Comparison of ENCODE assay signal across 8 cellular contexts in genomic region chr10:101814466-101815041, GRCh38. TPM values are rescaled to one million over a fixed set of nuclear protein-coding genes. Genes with fewer than 3 reads are reported as not detected.
DNase-seq lines count a peak whose midpoint lies in the region; ATAC-seq and TF ChIP-seq lines count a peak whose summit lies in the region.

No MANE protein-coding gene starts in this region.

- intact Hi-C loops in psoas muscle (cut with DNase I) (loop anchor here (5.0 kb wide), 2 partner anchors 338 to 828 kb away; partner anchors contain the start of genes NOLC1 (in 1 of the 2) and TRIM8 (in 1 of the 2)), posterior cingulate gyrus (cut with DNase I) (no loop called here)

- peaks cover 19% of the 10 kb centered on the region; the same call in 1 of the 2 replicates for H4K20me1 ChIP-seq in Karpas-422 (ENCODE audit: insufficient read depth, low read depth, low read length)

- POLR2A ChIA-PET in GM10248 (lab: Yijun Ruan, JAX) = no interaction called here

- peak overlapping the region; percentile 73 for H3K27ac ChIP-seq in Karpas-422 (ENCODE audit: low read length)
- H3K27ac ChIP-seq in duodenal mucosa (ENCODE audit: low read depth, low read length) = no peak overlapping the region
- peak overlapping the region; percentile 23 for H3K27ac ChIP-seq in psoas muscle

- H3K9me2 ChIP-seq in Karpas-422 (replicated peaks; ENCODE audit: insufficient read depth, low read length) = no peaks in the 10 kb centered on the region

- peaks cover 34% of the 10 kb centered on the region for H3K4me1 ChIP-seq in Karpas-422 (ENCODE audit: low read length)
- H3K4me1 ChIP-seq in duodenal mucosa (ENCODE audit: control insufficient read depth in 1 of 2, insufficient read depth in 2 of 2, low read length in 2 of 2) = peaks cover 16 to 29% of the 10 kb centered on the region in 2 donors
- H3K4me1 ChIP-seq in psoas muscle = peaks cover 48% of the 10 kb centered on the region

- peak overlapping the region; percentile 86 for H3K9ac ChIP-seq in Karpas-422 (ENCODE audit: low read length)
- no peak overlapping the region for H3K9ac ChIP-seq in duodenal mucosa (ENCODE audit: low read depth in 1 of 2, low read length in 2 of 2)

- H2AFZ ChIP-seq in Karpas-422 (ENCODE audit: low read length) = no peak overlapping the region

- H3K79me2 ChIP-seq in Karpas-422 (ENCODE audit: low read length) = peaks cover 66% of the 10 kb centered on the region

- H3K4me2 ChIP-seq in Karpas-422 (ENCODE audit: low read depth, low read length, poor library complexity, severe bottlenecking) = peak overlapping the region; percentile 93

- TF ChIP-seq CTCF in GM10248 (IDR thresholded peaks at IDR 0.05; ENCODE audit: control extremely low read depth, extremely low read depth, low read depth, missing control alignments) (no peak), psoas muscle (IDR thresholded peaks at IDR 0.05) (no peak)

- H3K27me3 ChIP-seq in Karpas-422 (ENCODE audit: low read length) = no peaks in the 10 kb centered on the region
- no peaks in the 10 kb centered on the region for H3K27me3 ChIP-seq in duodenal mucosa (ENCODE audit: control insufficient read depth in 1 of 2, insufficient read depth in 2 of 2, low read length in 2 of 2)
- no peaks in the 10 kb centered on the region for H3K27me3 ChIP-seq in psoas muscle (ENCODE audit: insufficient read depth in 3 of 3, low read length in 2 of 3)

- peaks cover 14% of the 10 kb centered on the region; the same call in 1 of the 2 replicates for H3K36me3 ChIP-seq in Karpas-422 (ENCODE audit: insufficient read depth, low read length)
- peaks cover 12 to 31% of the 10 kb centered on the region in 2 donors for H3K36me3 ChIP-seq in duodenal mucosa (ENCODE audit: control insufficient read depth in 1 of 2, insufficient read depth in 2 of 2, low read length in 2 of 2)
- H3K36me3 ChIP-seq in psoas muscle (ENCODE audit: insufficient read depth in 1 of 2, low read depth in 1 of 2) = peaks cover 0 to 29% of the 10 kb centered on the region in 2 donors

- ATAC-seq in psoas muscle = no peak
- no peak for ATAC-seq in GM19452 (IDR thresholded peaks at IDR 0.05; ENCODE audit: unreplicated experiment)

- WGBS in psoas muscle, 3 donors = 61 to 71% (median 69%) methylated on average over 8 of the region's 8 CpGs

- CTCF ChIA-PET in GM10248 (lab: Yijun Ruan, JAX) = interaction anchor here (0.8 to 2.5 kb wide), 6 partner anchors 19 to 258 kb away, joined by 3 to 11 read pairs (median 4); partner anchors contain the start of genes KCNIP2 and NPM3

- no peaks in the 10 kb centered on the region for H3K9me3 ChIP-seq in Karpas-422 (ENCODE audit: low read length)
- H3K9me3 ChIP-seq in duodenal mucosa (ENCODE audit: control insufficient read depth in 1 of 2, low read length in 2 of 2) = no peaks in the 10 kb centered on the region
- no peaks in the 10 kb centered on the region for H3K9me3 ChIP-seq in psoas muscle

- H3K4me3 ChIP-seq in Karpas-422 (ENCODE audit: low read length) (peak overlapping the region; percentile 78), duodenal mucosa (ENCODE audit: low read depth in 1 of 2, low read length in 2 of 2) (peak overlapping the region; percentile 86 to 87), psoas muscle (peak overlapping the region; percentile 93)

- peak; percentile 55 for DNase-seq in GM10248 (ENCODE audit: extremely low spot score)
- peak; percentile 68 for DNase-seq in Karpas-422
- DNase-seq in psoas muscle = no peak
- DNase-seq in posterior cingulate gyrus = no peak
- no peak for DNase-seq in NCI-H748 (lab: John Stamatoyannopoulos, UW; ENCODE audit: unreplicated experiment)
- no peak for DNase-seq in occipital lobe (lab: John Stamatoyannopoulos, UW)

RNA-seq across cellular contexts. Expression of gene OGA, which starts 3.7 kb away (rescaled TPM):
- total RNA-seq in Karpas-422 (2014; rRNA removed; shearing (Covaris generic); ENCODE audit: low replicate concordance) = 43.5 and 65.0 TPM in 2 replicates
- 10 to 100 TPM; 52.6 to 59.8 (median 57.3) TPM for total RNA-seq in psoas muscle
- 10 to 100 TPM; 12.0 to 58.3 (median 24.7) TPM for polyA plus RNA-seq in psoas muscle
- 349 TPM for total RNA-seq in occipital lobe

RNA-seq across cellular contexts. Expression of gene KCNIP2, which starts 29.0 kb away (rescaled TPM):
- total RNA-seq in Karpas-422 (2014; rRNA removed; shearing (Covaris generic); ENCODE audit: low replicate concordance) = 0.61 and 2.4 TPM in 2 replicates
- total RNA-seq in psoas muscle (1 to 10 TPM in 3 of 4 donors, under 1 TPM in 1; 0.71 to 3.2 (median 1.8) TPM), occipital lobe (6.9 TPM)
- polyA plus RNA-seq in psoas muscle = 1 to 10 TPM in 2 of 3 donors, under 1 TPM in 1; 0.58 to 5.9 (median 1.1) TPM

RNA-seq across cellular contexts. Expression of gene NPM3, which starts 31.3 kb away (rescaled TPM):
- 46.1 and 113 TPM in 2 replicates for total RNA-seq in Karpas-422 (2014; rRNA removed; shearing (Covaris generic); ENCODE audit: low replicate concordance)
- total RNA-seq in psoas muscle = 10 to 100 TPM; 12.3 to 18.5 (median 14.7) TPM
- polyA plus RNA-seq in psoas muscle = 10 to 100 TPM; 19.3 to 52.6 (median 24.3) TPM
- total RNA-seq in occipital lobe = 35.2 TPM

RNA-seq across cellular contexts. Expression of gene FGF8, which starts 38.6 kb away (rescaled TPM):
- 1.1 TPM in 1 of 2 replicates, not detected in the other for total RNA-seq in Karpas-422 (2014; rRNA removed; shearing (Covaris generic); ENCODE audit: low replicate concordance)
- total RNA-seq in psoas muscle (not detected), occipital lobe (not detected)
- polyA plus RNA-seq in psoas muscle = not detected

Comparison
In these comparisons a context has a peak if more than half of its experiments do, and no peak if none do; other contexts are left out.
1. DNase-seq: peak in GM10248 (single experiment) and Karpas-422 (single experiment); none in psoas muscle (0 of 2), posterior cingulate gyrus (0 of 10), NCI-H748 (single experiment) and occipital lobe (single experiment).
2. Peak in every context shown above with its lines, with median percentiles within 50 percentile points of each other: H3K4me3 ChIP-seq.